ENCODE assay signal across 20 cellular contexts in genomic region chr22:28043269-28043668, GRCh38.
DNase-seq lines count a peak whose midpoint lies in the region; ATAC-seq and TF ChIP-seq lines count a peak whose summit lies in the region.
"Had no signal": no experiment of that assay in that cellular context is flagged by ENCODE, and none has a peak within 500 bp of the region (broad histone marks: within the 10 kb centered on the region; RNA-seq: fewer than 3 reads in every experiment).

No MANE protein-coding gene starts in this region.

- in situ Hi-C loops in G401 (cut with HindIII; ENCODE audit: low sequenced_read_pairs) = no loop called here

- no peak for ATAC-seq in foreskin keratinocyte

- H3K9ac ChIP-seq in trophoblast cell (ENCODE audit: low read length) = no peak overlapping the region
- H3K9ac ChIP-seq: GM23248, KMS-11 had no signal

- no peaks in the 10 kb centered on the region for H3K9me3 ChIP-seq in cardiac muscle cell (ENCODE audit: low read depth)
- H3K9me3 ChIP-seq in right atrium auricular region = no peaks in the 10 kb centered on the region
- H3K9me3 ChIP-seq in trophoblast cell (ENCODE audit: insufficient read depth, low read depth, low read length) = no peaks in the 10 kb centered on the region

- H3K4ac ChIP-seq in trophoblast cell (ENCODE audit: low read depth, low read length) = no peak overlapping the region

- TF ChIP-seq CTCF in cardiac muscle cell (IDR thresholded peaks at IDR 0.05; ENCODE audit: low read depth, low read length) = no peak
- no peak for TF ChIP-seq CTCF in right atrium auricular region (IDR thresholded peaks at IDR 0.05)
- no peak for TF ChIP-seq CTCF in HFF-Myc (IDR thresholded peaks at IDR 0.05; ENCODE audit: low read depth, low read length, missing control alignments)
- no peak for TF ChIP-seq CTCF in fibroblast of villous mesenchyme (IDR thresholded peaks at IDR 0.05; ENCODE audit: insufficient read depth, low read depth, low read length)
- no peak for TF ChIP-seq CTCF in foreskin keratinocyte (conservative IDR thresholded peaks at IDR 0.05)

- DNase-seq in cardiac muscle cell (ENCODE audit: low read depth in 1 of 2, low spot score in 1 of 2) (peak in 1 of 2 donors; percentile 69), right atrium auricular region (ENCODE audit: low spot score) (no peak), HFF-Myc (ENCODE audit: extremely low read depth, low read depth) (peak; percentile 36), fibroblast of villous mesenchyme (ENCODE audit: low read depth) (peak; percentile 35), HPDE6-E6E7 (ENCODE audit: extremely low spot score) (no peak), foreskin keratinocyte (no peak), G401 (ENCODE audit: low spot score) (no peak), trophoblast cell (no peak)
- DNase-seq: CD4-positive, CD25-positive, alpha-beta regulatory T cell; GM23248; H9; NCI-H1092 treated with DMSO at 0.1 percent for 48 hours; NCI-H1436 treated with DMSO at 0.1 percent for 48 hours; NCI-H2029; NCI-H345; NCI-H524 treated with DMSO at 0.1 percent for 48 hours; NCI-H82; SHP77 had no signal

- H3K36me3 ChIP-seq in cardiac muscle cell (no peaks in the 10 kb centered on the region), right atrium auricular region (no peaks in the 10 kb centered on the region), trophoblast cell (ENCODE audit: control insufficient read depth in 1 of 2, insufficient read depth in 2 of 2, low read length in 2 of 2) (no peaks in the 10 kb centered on the region)

- H3K79me2 ChIP-seq in trophoblast cell (ENCODE audit: control insufficient read depth, insufficient read depth, low read length, poor library complexity) = no peaks in the 10 kb centered on the region

- H2BK5ac ChIP-seq in trophoblast cell (ENCODE audit: low read depth, low read length, poor library complexity) = no peak overlapping the region

- no peak overlapping the region for H4K12ac ChIP-seq in trophoblast cell (ENCODE audit: low read depth, low read length)

- H3K4me1 ChIP-seq in cardiac muscle cell (ENCODE audit: low read depth) = peaks cover 9% of the 10 kb centered on the region
- peaks cover 0 to 12% of the 10 kb centered on the region in 2 donors for H3K4me1 ChIP-seq in right atrium auricular region
- no peaks in the 10 kb centered on the region for H3K4me1 ChIP-seq in foreskin keratinocyte
- no peaks in the 10 kb centered on the region for H3K4me1 ChIP-seq in trophoblast cell (ENCODE audit: control insufficient read depth in 1 of 2, insufficient read depth in 2 of 2, low read length in 2 of 2)

- H2AFZ ChIP-seq in trophoblast cell (ENCODE audit: insufficient read depth, low read length, poor library complexity) = no peak overlapping the region
- H2AFZ ChIP-seq: GM23248 had no signal

- H3K27ac ChIP-seq in cardiac muscle cell = peak overlapping the region; percentile 88
- H3K27ac ChIP-seq in right atrium auricular region = no peak overlapping the region
- no peak overlapping the region for H3K27ac ChIP-seq in foreskin keratinocyte
- H3K27ac ChIP-seq in trophoblast cell (ENCODE audit: low read depth, low read length) = no peak overlapping the region
- H3K27ac ChIP-seq: GM23248, KMS-11, SK-N-MC had no signal

- H4K8ac ChIP-seq in trophoblast cell (ENCODE audit: low read depth, low read length) = no peak overlapping the region

- no peak overlapping the region for H3K14ac ChIP-seq in trophoblast cell (ENCODE audit: low read length)

- no peaks in the 10 kb centered on the region for H3K27me3 ChIP-seq in cardiac muscle cell
- no peaks in the 10 kb centered on the region for H3K27me3 ChIP-seq in right atrium auricular region
- H3K27me3 ChIP-seq in foreskin keratinocyte = peaks cover 4% of the 10 kb centered on the region
- H3K27me3 ChIP-seq in trophoblast cell (ENCODE audit: insufficient read depth, low read length) = no peaks in the 10 kb centered on the region

- H3K79me1 ChIP-seq in trophoblast cell (ENCODE audit: low read length) = no peaks in the 10 kb centered on the region

- WGBS in trophoblast cell (ENCODE audit: extremely low coverage, insufficient coverage, insufficient read length) = no CpG with 5 or more reads among the region's 2 CpGs

- no peak overlapping the region for H3K4me2 ChIP-seq in trophoblast cell (ENCODE audit: low read length)
- H3K4me2 ChIP-seq: KMS-11 had no signal

- H2AK5ac ChIP-seq in trophoblast cell (ENCODE audit: low read length) = no peak overlapping the region

- H2BK120ac ChIP-seq in trophoblast cell (ENCODE audit: insufficient read depth, low read length, poor library complexity) = no peak overlapping the region

- H3K23ac ChIP-seq in trophoblast cell (ENCODE audit: low read length) = no peak overlapping the region

- no peak overlapping the region for H2BK12ac ChIP-seq in trophoblast cell (ENCODE audit: low read length)

- no peak overlapping the region for H3K4me3 ChIP-seq in cardiac muscle cell
- H3K4me3 ChIP-seq in right atrium auricular region = no peak overlapping the region
- H3K4me3 ChIP-seq in HFF-Myc (replicated peaks; ENCODE audit: low read depth, low read length) = no peak overlapping the region
- no peak overlapping the region for H3K4me3 ChIP-seq in fibroblast of villous mesenchyme (ENCODE audit: low read depth, low read length)
- no peak overlapping the region for H3K4me3 ChIP-seq in trophoblast cell (ENCODE audit: low read depth, low read length)
- H3K4me3 ChIP-seq: GM23248, SK-N-MC had no signal

- no peak overlapping the region for H3K18ac ChIP-seq in trophoblast cell (ENCODE audit: low read length)

- no peak overlapping the region for H4K91ac ChIP-seq in trophoblast cell (ENCODE audit: low read depth, low read length)

Comparison
In these comparisons a context has a peak if more than half of its experiments do, and no peak if none do; other contexts are left out.
1. DNase-seq: peak in HFF-Myc (single experiment) and fibroblast of villous mesenchyme (single experiment); none in right atrium auricular region (single experiment), HPDE6-E6E7 (single experiment), foreskin keratinocyte (0 of 2), G401 (single experiment) and trophoblast cell (0 of 2).